In the genomic region with DNA sequence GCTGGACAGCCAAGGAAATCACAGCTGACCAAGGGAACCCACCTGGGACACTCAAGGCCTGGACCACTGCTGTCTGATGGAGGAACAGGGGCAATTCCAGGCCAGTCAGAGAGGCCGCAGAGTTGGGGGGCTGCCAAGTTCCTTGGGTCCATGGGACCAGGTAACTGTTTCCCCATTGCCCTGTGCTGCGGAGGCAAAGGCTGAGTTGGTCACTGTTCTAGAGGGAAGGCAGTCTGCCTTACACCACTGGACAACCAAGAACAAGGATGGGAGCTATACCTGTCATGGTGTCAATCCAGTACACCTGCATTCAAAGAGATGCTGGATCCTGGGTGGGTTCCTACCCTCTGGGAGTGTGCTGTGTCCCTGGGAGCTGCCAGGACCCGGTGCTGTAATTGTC, we compare ENCODE assay signal across 19 cellular contexts. TPM values are rescaled to one million over a fixed set of nuclear protein-coding genes. Genes with fewer than 3 reads are reported as not detected.
DNase-seq lines count a peak whose midpoint lies in the region; ATAC-seq and TF ChIP-seq lines count a peak whose summit lies in the region.
"Had no signal": no experiment of that assay in that cellular context is flagged by ENCODE, and none has a peak within 500 bp of the region (broad histone marks: within the 10 kb centered on the region; RNA-seq: fewer than 3 reads in every experiment).

No MANE protein-coding gene starts in this region.

- no peaks in the 10 kb centered on the region for H3K36me3 ChIP-seq in upper lobe of right lung
- H3K36me3 ChIP-seq: BLaER1, esophagus muscularis mucosa, vagina had no signal

- no peaks in the 10 kb centered on the region for H3K27me3 Mint-ChIP-seq in activated CD4-positive, alpha-beta memory T cell treated with anti-CD3 and anti-CD28 coated beads, Interleukin-2, amount 10 ng/mL, durations not matched to agents 7 days and 5 days
- no peaks in the 10 kb centered on the region for H3K27me3 Mint-ChIP-seq in activated CD4-positive, alpha-beta memory T cell treated with anti-CD3 and anti-CD28 coated beads for 36 hours
- no peaks in the 10 kb centered on the region for H3K27me3 Mint-ChIP-seq in H9 (ENCODE audit: low read depth)
- H3K27me3 Mint-ChIP-seq in activated T-helper 2 cell treated with anti-CD3 and anti-CD28 coated beads, Interferon-gamma antibody, Interleukin-2, Interleukin-4, amounts not matched to agents 10 μg/mL and 5 μg/mL and 100 μg/mL, durations not matched to agents 14 hours and 24 hours and 36 hours (ENCODE audit: low read depth) = no peaks in the 10 kb centered on the region
- no peaks in the 10 kb centered on the region for H3K27me3 Mint-ChIP-seq in natural killer cell treated with Interleukin-12 subunit alpha and Interleukin-12 subunit beta and Interleukin-15 and Interleukin-18, amount 100 ng/mL, for 72 hours

- H2BK20ac ChIP-seq in H9 (ENCODE audit: low read depth, low read length, poor library complexity, severe bottlenecking) = no peak overlapping the region

- H3K4ac ChIP-seq in H9 (ENCODE audit: low read depth, low read length) = no peak overlapping the region

- no peak overlapping the region for H2BK12ac ChIP-seq in H9 (ENCODE audit: insufficient read length, low read depth, low read length)

- H3K27ac ChIP-seq in H9 (ENCODE audit: insufficient read length, low read depth, low read length) (no peak overlapping the region), upper lobe of right lung (no peak overlapping the region), right cardiac atrium (ENCODE audit: low read length) (no peak overlapping the region), foreskin keratinocyte (no peak overlapping the region)
- H3K27ac ChIP-seq: BLaER1, esophagus muscularis mucosa, vagina had no signal

- peak; percentile 13 for DNase-seq in activated CD4-positive, alpha-beta memory T cell treated with anti-CD3 and anti-CD28 coated beads, Interleukin-2, amount 10 ng/mL, durations not matched to agents 7 days and 5 days
- no peak for DNase-seq in activated CD4-positive, alpha-beta memory T cell treated with anti-CD3 and anti-CD28 coated beads for 36 hours
- no peak for DNase-seq in H9
- DNase-seq in activated T-helper 2 cell treated with anti-CD3 and anti-CD28 coated beads, Interferon-gamma antibody, Interleukin-2, Interleukin-4, amounts not matched to agents 10 μg/mL and 5 μg/mL and 100 μg/mL, durations not matched to agents 14 hours and 24 hours and 36 hours (ENCODE audit: low spot score) = no peak
- no peak for DNase-seq in natural killer cell treated with Interleukin-12 subunit alpha and Interleukin-12 subunit beta and Interleukin-15 and Interleukin-18, amount 100 ng/mL, for 72 hours (ENCODE audit: low spot score)
- DNase-seq in upper lobe of right lung = no peak
- no peak for DNase-seq in right cardiac atrium
- DNase-seq in foreskin keratinocyte = no peak
- DNase-seq: aorta; caudate nucleus; mammary epithelial cell; NCI-H1105; NCI-H2107; NCI-H510A treated with DMSO at 0.1 percent for 48 hours; retina; stimulated activated CD4-positive, alpha-beta T cell treated with anti-CD3 and anti-CD28 coated beads, Interleukin-4, amount 100 ng/mL, for 4 hours had no signal

- peaks cover 62% of the 10 kb centered on the region for H3K36me3 Mint-ChIP-seq in activated CD4-positive, alpha-beta memory T cell treated with anti-CD3 and anti-CD28 coated beads, Interleukin-2, amount 10 ng/mL, durations not matched to agents 7 days and 5 days (ENCODE audit: low read depth)
- H3K36me3 Mint-ChIP-seq in activated CD4-positive, alpha-beta memory T cell treated with anti-CD3 and anti-CD28 coated beads for 36 hours = peaks cover 38% of the 10 kb centered on the region
- H3K36me3 Mint-ChIP-seq in H9 (ENCODE audit: insufficient read depth in 1 of 3, low read depth in 3 of 3) = peaks cover 2 to 5% (median 4%) of the 10 kb centered on the region in 3 experiments; a peak in 6 of 7 replicates
- peaks cover 89% of the 10 kb centered on the region for H3K36me3 Mint-ChIP-seq in activated T-helper 2 cell treated with anti-CD3 and anti-CD28 coated beads, Interferon-gamma antibody, Interleukin-2, Interleukin-4, amounts not matched to agents 10 μg/mL and 5 μg/mL and 100 μg/mL, durations not matched to agents 14 hours and 24 hours and 36 hours (ENCODE audit: low read depth)
- H3K36me3 Mint-ChIP-seq in natural killer cell treated with Interleukin-12 subunit alpha and Interleukin-12 subunit beta and Interleukin-15 and Interleukin-18, amount 100 ng/mL, for 72 hours = peaks cover 19% of the 10 kb centered on the region

- H3K79me2 ChIP-seq in H9 (ENCODE audit: insufficient read depth, low read length) = no peaks in the 10 kb centered on the region

- WGBS in H9 (ENCODE audit: extremely low coverage, insufficient read length, low lambda C conversion rate) = no CpG with 5 or more reads among the region's 3 CpGs
- 90% methylated on average over 3 of the region's 3 CpGs for WGBS in right cardiac atrium

- peak overlapping the region; percentile 94 for H3K27ac Mint-ChIP-seq in activated CD4-positive, alpha-beta memory T cell treated with anti-CD3 and anti-CD28 coated beads, Interleukin-2, amount 10 ng/mL, durations not matched to agents 7 days and 5 days
- H3K27ac Mint-ChIP-seq in activated CD4-positive, alpha-beta memory T cell treated with anti-CD3 and anti-CD28 coated beads for 36 hours = no peak overlapping the region
- no peak overlapping the region for H3K27ac Mint-ChIP-seq in H9
- H3K27ac Mint-ChIP-seq in activated T-helper 2 cell treated with anti-CD3 and anti-CD28 coated beads, Interferon-gamma antibody, Interleukin-2, Interleukin-4, amounts not matched to agents 10 μg/mL and 5 μg/mL and 100 μg/mL, durations not matched to agents 14 hours and 24 hours and 36 hours = peak overlapping the region; percentile 94
- H3K27ac Mint-ChIP-seq in natural killer cell treated with Interleukin-12 subunit alpha and Interleukin-12 subunit beta and Interleukin-15 and Interleukin-18, amount 100 ng/mL, for 72 hours = peak overlapping the region; percentile 69 to 80

- no peak overlapping the region for H3T11ph ChIP-seq in H9 (ENCODE audit: low read length)

- H4K8ac ChIP-seq in H9 (replicated peaks; ENCODE audit: insufficient read length, low read depth, low read length) = no peak overlapping the region

- H3K9me3 ChIP-seq in H9 (ENCODE audit: control insufficient read depth, low read depth, low read length) (peaks cover 3% of the 10 kb centered on the region), upper lobe of right lung (no peaks in the 10 kb centered on the region), right cardiac atrium (ENCODE audit: control insufficient read depth, low read length) (no peaks in the 10 kb centered on the region)
- H3K9me3 ChIP-seq: vagina had no signal

- peaks cover 54% of the 10 kb centered on the region for H3K4me1 Mint-ChIP-seq in activated CD4-positive, alpha-beta memory T cell treated with anti-CD3 and anti-CD28 coated beads, Interleukin-2, amount 10 ng/mL, durations not matched to agents 7 days and 5 days
- H3K4me1 Mint-ChIP-seq in activated CD4-positive, alpha-beta memory T cell treated with anti-CD3 and anti-CD28 coated beads for 36 hours (ENCODE audit: low read depth) = peaks cover 55% of the 10 kb centered on the region
- peaks cover 2 to 5% of the 10 kb centered on the region in 2 experiments; a peak in 1 of 4 replicates for H3K4me1 Mint-ChIP-seq in H9
- peaks cover 53% of the 10 kb centered on the region for H3K4me1 Mint-ChIP-seq in activated T-helper 2 cell treated with anti-CD3 and anti-CD28 coated beads, Interferon-gamma antibody, Interleukin-2, Interleukin-4, amounts not matched to agents 10 μg/mL and 5 μg/mL and 100 μg/mL, durations not matched to agents 14 hours and 24 hours and 36 hours (ENCODE audit: low read depth)
- H3K4me1 Mint-ChIP-seq in natural killer cell treated with Interleukin-12 subunit alpha and Interleukin-12 subunit beta and Interleukin-15 and Interleukin-18, amount 100 ng/mL, for 72 hours (ENCODE audit: low read depth in 2 of 2) = peaks cover 18 to 40% of the 10 kb centered on the region in 2 donors

- intact Hi-C loops in activated CD4-positive, alpha-beta memory T cell treated with anti-CD3 and anti-CD28 coated beads for 36 hours (cut with micrococcal nuclease) = no loop called here
- intact Hi-C loops in activated T-helper 2 cell treated with anti-CD3 and anti-CD28 coated beads, Interferon-gamma antibody, Interleukin-2, Interleukin-4, amounts not matched to agents 10 μg/mL and 5 μg/mL and 100 μg/mL, durations not matched to agents 14 hours and 24 hours and 36 hours (cut with micrococcal nuclease) = no loop called here
- intact Hi-C loops in upper lobe of right lung (cut with DNase I) (no loop called here), right cardiac atrium (cut with DNase I) (no loop called here)

- H3K4me3 Mint-ChIP-seq in activated CD4-positive, alpha-beta memory T cell treated with anti-CD3 and anti-CD28 coated beads, Interleukin-2, amount 10 ng/mL, durations not matched to agents 7 days and 5 days = no peak overlapping the region
- no peak overlapping the region for H3K4me3 Mint-ChIP-seq in activated CD4-positive, alpha-beta memory T cell treated with anti-CD3 and anti-CD28 coated beads for 36 hours
- no peak overlapping the region for H3K4me3 Mint-ChIP-seq in H9
- no peak overlapping the region for H3K4me3 Mint-ChIP-seq in activated T-helper 2 cell treated with anti-CD3 and anti-CD28 coated beads, Interferon-gamma antibody, Interleukin-2, Interleukin-4, amounts not matched to agents 10 μg/mL and 5 μg/mL and 100 μg/mL, durations not matched to agents 14 hours and 24 hours and 36 hours (ENCODE audit: low read depth)
- H3K4me3 Mint-ChIP-seq in natural killer cell treated with Interleukin-12 subunit alpha and Interleukin-12 subunit beta and Interleukin-15 and Interleukin-18, amount 100 ng/mL, for 72 hours = no peak overlapping the region

- no peak overlapping the region for H4K5ac ChIP-seq in H9 (ENCODE audit: insufficient read length, low read depth, low read length)

- H3K4me2 ChIP-seq in H9 (ENCODE audit: insufficient read depth, insufficient read length, low read length) = no peak overlapping the region
- H3K4me2 ChIP-seq: BLaER1 had no signal

- H3K23ac ChIP-seq in H9 (ENCODE audit: insufficient read length, low read depth, low read length) = no peak overlapping the region

- H2BK120ac ChIP-seq in H9 (ENCODE audit: low read depth, low read length, poor library complexity, severe bottlenecking) = no peak overlapping the region

- no peak for TF ChIP-seq CTCF in H9 (conservative IDR thresholded peaks at IDR 0.05)
- no peak for TF ChIP-seq CTCF in upper lobe of right lung (IDR thresholded peaks at IDR 0.05)
- TF ChIP-seq CTCF in foreskin keratinocyte (conservative IDR thresholded peaks at IDR 0.05) = no peak

- H3K4me1 ChIP-seq in H9 (ENCODE audit: insufficient read depth, low read length) = no peaks in the 10 kb centered on the region
- H3K4me1 ChIP-seq in upper lobe of right lung = peaks cover 14% of the 10 kb centered on the region
- no peaks in the 10 kb centered on the region for H3K4me1 ChIP-seq in right cardiac atrium (ENCODE audit: control insufficient read depth, insufficient read depth, low read length)
- H3K4me1 ChIP-seq in foreskin keratinocyte = peaks cover 1% of the 10 kb centered on the region
- H3K4me1 ChIP-seq: esophagus muscularis mucosa, vagina had no signal

- H2AK5ac ChIP-seq in H9 (ENCODE audit: insufficient read length, low read length) = no peak overlapping the region

- H3K27me3 ChIP-seq in H9 (ENCODE audit: insufficient read depth, low read length) (no peaks in the 10 kb centered on the region), upper lobe of right lung (no peaks in the 10 kb centered on the region), right cardiac atrium (ENCODE audit: control insufficient read depth, insufficient read depth) (no peaks in the 10 kb centered on the region), foreskin keratinocyte (no peaks in the 10 kb centered on the region)
- H3K27me3 ChIP-seq: BLaER1, esophagus muscularis mucosa, vagina had no signal

- POLR2A ChIA-PET in activated CD4-positive, alpha-beta memory T cell treated with anti-CD3 and anti-CD28 coated beads, Interleukin-2, amount 10 ng/mL, durations not matched to agents 7 days and 5 days (lab: Charles Lee) = interaction anchor here (0.7 to 3.9 kb wide), 7 partner anchors 11 to 397 kb away, joined by 3 to 56 read pairs (median 4); partner anchors contain the start of genes SP110, SP140 and SP140L
- POLR2A ChIA-PET in activated CD4-positive, alpha-beta memory T cell treated with anti-CD3 and anti-CD28 coated beads for 36 hours (lab: Charles Lee) = interaction anchor here (1.1 kb wide), 1 partner anchor 59 kb away, joined by 3 read pairs; no protein-coding TSS in a partner anchor

- H3K23me2 ChIP-seq in H9 (ENCODE audit: insufficient read length, low read depth, low read length, poor library complexity, severe bottlenecking) = no peaks in the 10 kb centered on the region

- 0 out of 2 replicates have a peak overlapping the region, but pooled peaks have one; percentile 19 for H3K14ac ChIP-seq in H9 (ENCODE audit: insufficient read depth, low read length)

- no peaks in the 10 kb centered on the region for H3K79me1 ChIP-seq in H9 (ENCODE audit: insufficient read depth, low read depth, low read length, poor library complexity, severe bottlenecking)

- H3K9me3 Mint-ChIP-seq in activated CD4-positive, alpha-beta memory T cell treated with anti-CD3 and anti-CD28 coated beads, Interleukin-2, amount 10 ng/mL, durations not matched to agents 7 days and 5 days = no peaks in the 10 kb centered on the region
- no peaks in the 10 kb centered on the region for H3K9me3 Mint-ChIP-seq in activated CD4-positive, alpha-beta memory T cell treated with anti-CD3 and anti-CD28 coated beads for 36 hours
- H3K9me3 Mint-ChIP-seq in H9 = peaks cover 9 to 12% of the 10 kb centered on the region in 2 experiments
- peaks cover 12% of the 10 kb centered on the region for H3K9me3 Mint-ChIP-seq in activated T-helper 2 cell treated with anti-CD3 and anti-CD28 coated beads, Interferon-gamma antibody, Interleukin-2, Interleukin-4, amounts not matched to agents 10 μg/mL and 5 μg/mL and 100 μg/mL, durations not matched to agents 14 hours and 24 hours and 36 hours
- no peaks in the 10 kb centered on the region for H3K9me3 Mint-ChIP-seq in natural killer cell treated with Interleukin-12 subunit alpha and Interleukin-12 subunit beta and Interleukin-15 and Interleukin-18, amount 100 ng/mL, for 72 hours

- H3K56ac ChIP-seq in H9 (ENCODE audit: insufficient read length, low read depth, low read length) = no peak overlapping the region

- CTCF ChIA-PET in activated CD4-positive, alpha-beta memory T cell treated with anti-CD3 and anti-CD28 coated beads, Interleukin-2, amount 10 ng/mL, durations not matched to agents 7 days and 5 days (lab: Charles Lee) = interaction anchor here (1.2 kb wide), 1 partner anchor 8 kb away, joined by 3 read pairs; no protein-coding TSS in a partner anchor
- CTCF ChIA-PET in activated CD4-positive, alpha-beta memory T cell treated with anti-CD3 and anti-CD28 coated beads for 36 hours (lab: Charles Lee) = no interaction called here

- H4K91ac ChIP-seq in H9 (ENCODE audit: insufficient read length, low read depth, low read length) = no peak overlapping the region

- H2BK5ac ChIP-seq in H9 (ENCODE audit: insufficient read length, low read length) = no peak overlapping the region

- no peak for ATAC-seq in natural killer cell treated with Interleukin-12 subunit alpha and Interleukin-12 subunit beta and Interleukin-15 and Interleukin-18, amount 100 ng/mL, for 72 hours
- ATAC-seq in upper lobe of right lung (no peak), right cardiac atrium (no peak), foreskin keratinocyte (no peak)

- no peaks in the 10 kb centered on the region for H4K20me1 ChIP-seq in H9 (ENCODE audit: control insufficient read depth, insufficient read depth, insufficient read length)
- H4K20me1 ChIP-seq: BLaER1 had no signal

- H3K9ac ChIP-seq in H9 (ENCODE audit: extremely low read depth, insufficient read length, low read length) = no peak overlapping the region
- H3K9ac ChIP-seq: BLaER1 had no signal

- H3K4me3 ChIP-seq in upper lobe of right lung = no peak overlapping the region
- no peak overlapping the region for H3K4me3 ChIP-seq in right cardiac atrium (ENCODE audit: low read length)
- H3K4me3 ChIP-seq: BLaER1, esophagus muscularis mucosa, vagina had no signal

- no peak overlapping the region for H2AFZ ChIP-seq in H9 (ENCODE audit: low read length)

- H3K18ac ChIP-seq in H9 (ENCODE audit: insufficient read length, low read depth, low read length) = no peak overlapping the region

- no peak overlapping the region for H2BK15ac ChIP-seq in H9 (ENCODE audit: low read depth, low read length)

RNA-seq across cellular contexts. Expression of gene SP140L, which starts 9.6 kb away (rescaled TPM):
- total RNA-seq in activated CD4-positive, alpha-beta memory T cell treated with anti-CD3 and anti-CD28 coated beads, Interleukin-2, amount 10 ng/mL, durations not matched to agents 7 days and 5 days = 10 to 100 TPM; 85.2 to 88.0 TPM
- 10 to 100 TPM; 41.9 to 44.1 TPM for total RNA-seq in activated CD4-positive, alpha-beta memory T cell treated with anti-CD3 and anti-CD28 coated beads for 36 hours
- total RNA-seq in H9 (2021) = 1.3 and 1.9 TPM in 2 replicates
- 55.7 and 59.1 TPM in 2 replicates for total RNA-seq in activated T-helper 2 cell treated with anti-CD3 and anti-CD28 coated beads, Interferon-gamma antibody, Interleukin-2, Interleukin-4, amounts not matched to agents 10 μg/mL and 5 μg/mL and 100 μg/mL, durations not matched to agents 14 hours and 24 hours and 36 hours
- 10 to 100 TPM; 36.8 to 54.0 TPM for total RNA-seq in natural killer cell treated with Interleukin-12 subunit alpha and Interleukin-12 subunit beta and Interleukin-15 and Interleukin-18, amount 100 ng/mL, for 72 hours
- total RNA-seq in upper lobe of right lung = 27.2 TPM
- 1 to 10 TPM; 6.6 to 7.4 (median 7.1) TPM for total RNA-seq in right cardiac atrium
- polyA plus RNA-seq in right cardiac atrium = 5.3 TPM
- total RNA-seq in foreskin keratinocyte = 10.7 and 11.7 TPM in 2 replicates
- 8.1 and 8.3 TPM in 2 replicates for polyA plus RNA-seq in foreskin keratinocyte

Comparison
In these comparisons a context has a peak if more than half of its experiments do, and no peak if none do; other contexts are left out.
1. H3K27ac Mint-ChIP-seq: peak in activated CD4-positive, alpha-beta memory T cell treated with anti-CD3 and anti-CD28 coated beads, Interleukin-2, amount 10 ng/mL, durations not matched to agents 7 days and 5 days (single experiment), activated T-helper 2 cell treated with anti-CD3 and anti-CD28 coated beads, Interferon-gamma antibody, Interleukin-2, Interleukin-4, amounts not matched to agents 10 μg/mL and 5 μg/mL and 100 μg/mL, durations not matched to agents 14 hours and 24 hours and 36 hours (single experiment) and natural killer cell treated with Interleukin-12 subunit alpha and Interleukin-12 subunit beta and Interleukin-15 and Interleukin-18, amount 100 ng/mL, for 72 hours (2 of 2); none in activated CD4-positive, alpha-beta memory T cell treated with anti-CD3 and anti-CD28 coated beads for 36 hours (single experiment) and H9 (0 of 3).